8 cellular contexts compared by ENCODE assay signal in the genomic region with DNA sequence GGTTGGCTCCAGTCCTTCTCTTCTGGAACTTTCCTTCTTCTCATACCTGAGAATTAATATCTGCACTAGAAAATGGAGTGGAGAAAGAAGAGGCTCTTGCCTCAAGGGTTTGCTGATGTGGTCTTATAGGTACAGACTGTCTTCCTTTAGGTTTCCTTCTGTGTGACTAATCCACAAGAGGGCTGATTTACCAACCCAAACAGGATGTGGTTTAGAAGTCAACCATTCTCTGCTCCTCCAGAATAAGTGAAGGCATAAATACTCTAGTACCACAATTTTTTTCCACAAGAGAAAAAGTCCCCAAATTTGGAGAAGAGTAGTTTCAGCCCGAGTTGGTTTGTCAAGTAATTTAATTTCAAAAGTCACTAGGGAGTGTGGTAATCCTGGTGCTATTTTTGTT.
DNase-seq lines count a peak whose midpoint lies in the region; ATAC-seq, FAIRE-seq and TF ChIP-seq lines count a peak whose summit lies in the region.

No MANE protein-coding gene starts in this region.

- peak; percentile 9 for ATAC-seq in Right ventricle myocardium inferior
- peak; percentile 75 for ATAC-seq in GM12878
- no peak for ATAC-seq in GM21390 (IDR thresholded peaks at IDR 0.05; ENCODE audit: unreplicated experiment)

- TF ChIP-seq EP300 in GM12878 (IDR thresholded peaks at IDR 0.05; ENCODE audit: borderline replicate concordance in 1 of 2, control insufficient read depth in 1 of 2, low read depth in 2 of 2, low read length in 2 of 2), result no peak

- H3K79me2 ChIP-seq in MM.1S (ENCODE audit: low read length) (no peaks in the 10 kb centered on the region), GM12878 (ENCODE audit: control insufficient read depth, insufficient read depth, low read length) (no peaks in the 10 kb centered on the region), parathyroid adenoma (no peaks in the 10 kb centered on the region)

- TF ChIP-seq POLR2A in GM12878 (IDR thresholded peaks at IDR 0.05; ENCODE audit: low read depth, low read length), result no peak

- no peaks in the 10 kb centered on the region for H3K9me3 ChIP-seq in MM.1S (replicated peaks; ENCODE audit: insufficient read depth, low read length)
- no peaks in the 10 kb centered on the region; the same call in 2 of the 3 replicates for H3K9me3 ChIP-seq in GM12878 (replicated peaks; ENCODE audit: control insufficient read depth, insufficient read depth, low read length)
- H3K9me3 ChIP-seq in parathyroid adenoma (ENCODE audit: control insufficient read depth, low read length), result no peaks in the 10 kb centered on the region
- no peaks in the 10 kb centered on the region for H3K9me3 ChIP-seq in ascending aorta

- no TSS peak for BruUV-seq in GM12878 (replicated peaks; lab: Mats Ljungman, UMichigan)

- intact Hi-C loops in Right ventricle myocardium inferior (cut with DNase I), result loop anchor here (1.0 kb wide), 1 partner anchor 15 kb away; no protein-coding TSS in a partner anchor
- intact Hi-C loops in cardiac septum (cut with DNase I), result no loop called here
- intact Hi-C loops in GM12878 (cut with micrococcal nuclease; ENCODE audit: unreplicated experiment), result no loop called here
- intact Hi-C loops in ascending aorta (cut with DNase I), result no loop called here

- DNase-seq in Right ventricle myocardium inferior (ENCODE audit: missing footprints) (no peak), cardiac septum (ENCODE audit: low spot score) (no peak), MM.1S (peak; percentile 79), GM12878 (ENCODE audit: low read depth, low spot score) (no peak), NCI-H446 (lab: John Stamatoyannopoulos, UW) (no peak), ascending aorta (ENCODE audit: low spot score in 2 of 2) (no peak)

- H2AFZ ChIP-seq in MM.1S (ENCODE audit: low read length) (no peak overlapping the region), GM12878 (ENCODE audit: control insufficient read depth, low read depth, low read length) (no peak overlapping the region), parathyroid adenoma (no peak overlapping the region)

- H3K4me2 ChIP-seq in MM.1S (ENCODE audit: low read depth, low read length), result no peak overlapping the region
- no peak overlapping the region for H3K4me2 ChIP-seq in GM12878 (ENCODE audit: control insufficient read depth, insufficient read depth)
- no peak overlapping the region for H3K4me2 ChIP-seq in parathyroid adenoma (ENCODE audit: low read length)

- H4K20me1 ChIP-seq in MM.1S (ENCODE audit: insufficient read depth, low read length), result no peaks in the 10 kb centered on the region
- H4K20me1 ChIP-seq in GM12878 (ENCODE audit: control insufficient read depth, insufficient read depth), result no peaks in the 10 kb centered on the region

- 4% methylated on average over 1 of the region's 1 CpG for WGBS in GM12878 (ENCODE audit: insufficient coverage, insufficient replicate concordance, low lambda C conversion rate, missing lambda C conversion rate)

- SMC1A ChIA-PET in GM12878 (lab: Charles Lee; ENCODE audit: uncharacterized antibody, unreplicated experiment), result interaction anchor here (1.1 kb wide), 1 partner anchor 11 kb away, joined by 3 read pairs; no protein-coding TSS in a partner anchor

- no peak for FAIRE-seq in GM12878 (lab: Jason Lieb, UNC)

- RAD21 ChIA-PET in GM12878 (lab: Charles Lee; ENCODE audit: unreplicated experiment), result no interaction called here

- H3F3A ChIP-seq in MM.1S (ENCODE audit: insufficient read depth, low read length), result no peaks in the 10 kb centered on the region

- H3K4me1 ChIP-seq in MM.1S (ENCODE audit: low read length) (no peaks in the 10 kb centered on the region), GM12878 (ENCODE audit: control insufficient read depth, insufficient read depth, low read length) (no peaks in the 10 kb centered on the region; the same call in 1 of the 2 replicates), parathyroid adenoma (no peaks in the 10 kb centered on the region), ascending aorta (peaks cover 0 to 4% of the 10 kb centered on the region in 2 donors)

- TF ChIP-seq CTCF in MM.1S (IDR thresholded peaks at IDR 0.05; ENCODE audit: low read length) (no peak), GM12878 (IDR thresholded peaks at IDR 0.05 in 2 of 3, conservative IDR thresholded peaks at IDR 0.05 in 1 of 3; ENCODE audit: control insufficient read depth in 2 of 3, extremely low read depth in 1 of 3, insufficient read depth in 1 of 3, low read depth in 3 of 3, low read length in 3 of 3) (no peak), parathyroid adenoma (IDR thresholded peaks at IDR 0.05) (no peak), ascending aorta (IDR thresholded peaks at IDR 0.05) (no peak)

- no peak overlapping the region for H3K9ac ChIP-seq in MM.1S (ENCODE audit: low read length)
- H3K9ac ChIP-seq in GM12878 (ENCODE audit: control insufficient read depth, insufficient read depth, low read length), result no peak overlapping the region
- H3K9ac ChIP-seq in parathyroid adenoma, result no peak overlapping the region

- no peak overlapping the region for H3K27ac ChIP-seq in MM.1S (ENCODE audit: low read length)
- H3K27ac ChIP-seq in GM12878 (ENCODE audit: control insufficient read depth, insufficient read depth), result no peak overlapping the region
- peak overlapping the region; percentile 21 for H3K27ac ChIP-seq in parathyroid adenoma
- no peak overlapping the region for H3K27ac ChIP-seq in ascending aorta

- TF ChIP-seq RAD21 in GM12878 (IDR thresholded peaks at IDR 0.05; ENCODE audit: insufficient read depth, low read depth, low read length), result no peak

- no peaks in the 10 kb centered on the region for H3K9me2 ChIP-seq in MM.1S (replicated peaks; ENCODE audit: insufficient read depth, low read length)

- H3K27me3 ChIP-seq in MM.1S (replicated peaks; ENCODE audit: insufficient read depth, low read length) (no peaks in the 10 kb centered on the region), GM12878 (replicated peaks in 1 of 2; ENCODE audit: control insufficient read depth in 2 of 2, insufficient read depth in 2 of 2, low read length in 1 of 2) (no peaks in the 10 kb centered on the region), parathyroid adenoma (ENCODE audit: control insufficient read depth, insufficient read depth, low read length) (no peaks in the 10 kb centered on the region), ascending aorta (no peaks in the 10 kb centered on the region)

- H3K4me3 ChIP-seq in MM.1S (ENCODE audit: low read length), result no peak overlapping the region
- no peak overlapping the region for H3K4me3 ChIP-seq in GM12878
- no peak overlapping the region for H3K4me3 ChIP-seq in parathyroid adenoma (ENCODE audit: low read depth, low read length)
- no peak overlapping the region for H3K4me3 ChIP-seq in ascending aorta

- H3K36me3 ChIP-seq in MM.1S (replicated peaks; ENCODE audit: insufficient read depth, low read length) (no peaks in the 10 kb centered on the region), GM12878 (ENCODE audit: control insufficient read depth in 2 of 2, insufficient read depth in 2 of 2, low read length in 1 of 2) (no peaks in the 10 kb centered on the region), parathyroid adenoma (ENCODE audit: control insufficient read depth, insufficient read depth, low read length) (no peaks in the 10 kb centered on the region), ascending aorta (peaks cover 14 to 17% of the 10 kb centered on the region in 2 donors)

- CTCF ChIA-PET in GM12878 (lab: Yijun Ruan, JAX), result no interaction called here

- POLR2A ChIA-PET in GM12878 (lab: Charles Lee), result no interaction called here

- in situ Hi-C loops in GM12878 (cut with MboI), result no loop called here

TF ChIP-seq in GM12878, 131 proteins besides CTCF, POLR2A, EP300 and RAD21:
- TF ChIP-seq IKZF2 (IDR thresholded peaks at IDR 0.05), result peak in 1 of 2 experiments; percentile 17; a peak in 1 of 4 replicates
- TF ChIP-seq RELB (IDR thresholded peaks at IDR 0.05; ENCODE audit: low read depth), result no peak
